In genomic region chr14:104677506-104678332, GRCh38 we compare ENCODE assay signal across 1 cellular context.
TF ChIP-seq lines count a peak whose summit lies in the region.

No MANE protein-coding gene starts in this region.

TF ChIP-seq in K562, 482 proteins besides CTCF, POLR2A, EP300 and RAD21 (continued from another document and continues in another):
- TF ChIP-seq BRF2 (IDR thresholded peaks at IDR 0.05; ENCODE audit: borderline replicate concordance, insufficient read depth, insufficient read length), result no peak
- TF ChIP-seq KDM4B (IDR thresholded peaks at IDR 0.05; ENCODE audit: borderline replicate concordance in 2 of 2, low read depth in 1 of 2), result no peak
- TF ChIP-seq TBL1XR1 (IDR thresholded peaks at IDR 0.05; ENCODE audit: low read length in 2 of 2), result no peak
- TF ChIP-seq TEAD2 (tag; IDR thresholded peaks at IDR 0.05), result no peak
- peak; percentile 70 for TF ChIP-seq SMARCE1 (IDR thresholded peaks at IDR 0.05)
- TF ChIP-seq TFAM (CRISPR knock-in tag; conservative IDR thresholded peaks at IDR 0.05), result no peak
- TF ChIP-seq MXD1 (CRISPR knock-in tag; IDR thresholded peaks at IDR 0.05; ENCODE audit: borderline replicate concordance, poor library complexity, severe bottlenecking), result no peak
- no peak for TF ChIP-seq ARID3A (IDR thresholded peaks at IDR 0.05; ENCODE audit: borderline replicate concordance, low read depth, low read length)
- TF ChIP-seq ZNF586 (CRISPR knock-in tag; conservative IDR thresholded peaks at IDR 0.05), result no peak
- TF ChIP-seq HBP1 (CRISPR knock-in tag; IDR thresholded peaks at IDR 0.05), result no peak
- no peak for TF ChIP-seq ZKSCAN1 (IDR thresholded peaks at IDR 0.05; ENCODE audit: low read depth, low read length)
- TF ChIP-seq ZNF408 (CRISPR knock-in tag; IDR thresholded peaks at IDR 0.05; ENCODE audit: low read depth), result no peak
- 0 out of 2 replicates have a peak, but pooled peaks have one; percentile 39 for TF ChIP-seq ZNF609 (CRISPR knock-in tag; IDR thresholded peaks at IDR 0.05; ENCODE audit: borderline replicate concordance)
- no peak for TF ChIP-seq NFYB (IDR thresholded peaks at IDR 0.05; ENCODE audit: extremely low read depth, insufficient read length)
- TF ChIP-seq ADNP (tag; IDR thresholded peaks at IDR 0.05), result no peak
- TF ChIP-seq NELFE (IDR thresholded peaks at IDR 0.05; ENCODE audit: insufficient read depth, insufficient read length), result no peak
- TF ChIP-seq ZC3H11A (IDR thresholded peaks at IDR 0.05; ENCODE audit: low read depth, low read length), result no peak
- TF ChIP-seq ZNF318 (IDR thresholded peaks at IDR 0.05; ENCODE audit: borderline replicate concordance in 1 of 2, low read depth in 1 of 2), result no peak
- TF ChIP-seq HCFC1 (IDR thresholded peaks at IDR 0.05; ENCODE audit: low read depth, low read length), result no peak
- peak; percentile 37 for TF ChIP-seq POLR2B (IDR thresholded peaks at IDR 0.05; ENCODE audit: low read depth, partially characterized antibody)
- TF ChIP-seq HDAC6 (IDR thresholded peaks at IDR 0.05; ENCODE audit: low read depth, low read length), result no peak
- no peak for TF ChIP-seq ZNF740 (CRISPR knock-in tag; IDR thresholded peaks at IDR 0.05)
- TF ChIP-seq ZNF740 (tag; IDR thresholded peaks at IDR 0.05), result no peak
- no peak for TF ChIP-seq COPS2 (conservative IDR thresholded peaks at IDR 0.05)
- no peak for TF ChIP-seq ZZZ3 (IDR thresholded peaks at IDR 0.05)
- no peak for TF ChIP-seq FOXK2 (conservative IDR thresholded peaks at IDR 0.05 in 1 of 2, IDR thresholded peaks at IDR 0.05 in 1 of 2; ENCODE audit: low read depth in 2 of 2)
- TF ChIP-seq RBM34 (IDR thresholded peaks at IDR 0.05; ENCODE audit: borderline replicate concordance, insufficient read depth, low read length), result no peak
- no peak; the same call in 1 of the 2 replicates for TF ChIP-seq KAT7 (CRISPR knock-in tag; IDR thresholded peaks at IDR 0.05; ENCODE audit: borderline replicate concordance)
- no peak for TF ChIP-seq KLF16 (IDR thresholded peaks at IDR 0.05)
- no peak for TF ChIP-seq PURB (CRISPR knock-in tag; IDR thresholded peaks at IDR 0.05; ENCODE audit: low read depth)
- TF ChIP-seq DMBX1 (CRISPR knock-in tag; IDR thresholded peaks at IDR 0.05; ENCODE audit: borderline replicate concordance), result peak; percentile 7; the same call in 1 of the 2 replicates
- TF ChIP-seq FOXJ2 (tag; IDR thresholded peaks at IDR 0.05), result no peak
- 0 out of 2 replicates have a peak, but pooled peaks have one; percentile 26 for TF ChIP-seq LCOR (CRISPR knock-in tag; IDR thresholded peaks at IDR 0.05)
- no peak for TF ChIP-seq RBM22 (IDR thresholded peaks at IDR 0.05; ENCODE audit: low read depth, low read length, poor library complexity, severe bottlenecking)
- TF ChIP-seq ZBTB12 (CRISPR knock-in tag; IDR thresholded peaks at IDR 0.05), result peak; percentile 22; the same call in 1 of the 2 replicates
- TF ChIP-seq GABPB1 (CRISPR knock-in tag; IDR thresholded peaks at IDR 0.05), result peak; percentile 62
- TF ChIP-seq ZNF766 (CRISPR knock-in tag; conservative IDR thresholded peaks at IDR 0.05), result 0 out of 2 replicates have a peak, but pooled peaks have one; percentile 15
- TF ChIP-seq NFE2L1 (tag; IDR thresholded peaks at IDR 0.05; ENCODE audit: borderline replicate concordance, low read depth), result peak; percentile 72
- TF ChIP-seq HEY1 (CRISPR knock-in tag; IDR thresholded peaks at IDR 0.05; ENCODE audit: borderline replicate concordance), result no peak
- no peak for TF ChIP-seq ZNF224 (CRISPR knock-in tag; IDR thresholded peaks at IDR 0.05)
- TF ChIP-seq ZNF347 (CRISPR knock-in tag; IDR thresholded peaks at IDR 0.05; ENCODE audit: low read depth), result no peak
- peak; percentile 37 for TF ChIP-seq CBFA2T3 (IDR thresholded peaks at IDR 0.05)
- TF ChIP-seq HMG20B (CRISPR knock-in tag; IDR thresholded peaks at IDR 0.05), result no peak
- TF ChIP-seq ZNF274 (IDR thresholded peaks at IDR 0.05; ENCODE audit: borderline replicate concordance, low read depth, low read length), result no peak
